In the genomic region with DNA sequence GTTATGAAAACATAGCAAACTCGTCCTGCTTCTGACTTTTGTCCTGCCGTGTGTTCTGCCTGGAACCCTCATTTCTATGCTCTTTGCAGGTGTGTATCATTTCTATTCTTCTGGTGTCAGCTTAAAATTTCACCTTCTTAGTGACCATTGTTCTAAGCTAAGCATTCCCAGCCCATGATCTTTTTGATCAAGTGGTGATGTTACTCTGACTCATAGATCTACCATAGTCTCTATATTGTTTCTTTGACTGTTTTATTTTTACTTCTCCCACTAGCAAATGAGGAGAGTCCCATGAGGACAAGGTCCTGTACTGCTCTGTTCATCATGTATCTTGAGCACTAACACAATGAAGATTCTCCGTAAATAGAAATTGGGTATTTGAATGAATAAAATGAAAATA, we compare ENCODE assay signal across 1 cellular context.
A peak's percentile ranks its signal among the peaks of the same experiment; 100 is the strongest.
TF ChIP-seq lines count a peak whose summit lies in the region.

No MANE protein-coding gene starts in this region.

TF ChIP-seq in endothelial cell of umbilical vein, 7 proteins besides CTCF, POLR2A, EP300 and RAD21:
- TF ChIP-seq JUN (IDR thresholded peaks at IDR 0.05; ENCODE audit: borderline replicate concordance, insufficient read depth, insufficient read length, low read depth) (peak; percentile 7), FOS (IDR thresholded peaks at IDR 0.05; ENCODE audit: borderline replicate concordance, insufficient read depth, low read length) (peak; percentile 65)
- TF ChIP-seq, protein P1, sequence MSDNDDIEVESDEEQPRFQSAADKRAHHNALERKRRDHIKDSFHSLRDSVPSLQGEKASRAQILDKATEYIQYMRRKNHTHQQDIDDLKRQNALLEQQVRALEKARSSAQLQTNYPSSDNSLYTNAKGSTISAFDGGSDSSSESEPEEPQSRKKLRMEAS (IDR thresholded peaks at IDR 0.05; ENCODE audit: insufficient read depth, insufficient read length) = no peak
TF ChIP-seq in endothelial cell of umbilical vein: peak in this region for 2.
